Comparison of ENCODE assay signal across 7 cellular contexts in the genomic region with DNA sequence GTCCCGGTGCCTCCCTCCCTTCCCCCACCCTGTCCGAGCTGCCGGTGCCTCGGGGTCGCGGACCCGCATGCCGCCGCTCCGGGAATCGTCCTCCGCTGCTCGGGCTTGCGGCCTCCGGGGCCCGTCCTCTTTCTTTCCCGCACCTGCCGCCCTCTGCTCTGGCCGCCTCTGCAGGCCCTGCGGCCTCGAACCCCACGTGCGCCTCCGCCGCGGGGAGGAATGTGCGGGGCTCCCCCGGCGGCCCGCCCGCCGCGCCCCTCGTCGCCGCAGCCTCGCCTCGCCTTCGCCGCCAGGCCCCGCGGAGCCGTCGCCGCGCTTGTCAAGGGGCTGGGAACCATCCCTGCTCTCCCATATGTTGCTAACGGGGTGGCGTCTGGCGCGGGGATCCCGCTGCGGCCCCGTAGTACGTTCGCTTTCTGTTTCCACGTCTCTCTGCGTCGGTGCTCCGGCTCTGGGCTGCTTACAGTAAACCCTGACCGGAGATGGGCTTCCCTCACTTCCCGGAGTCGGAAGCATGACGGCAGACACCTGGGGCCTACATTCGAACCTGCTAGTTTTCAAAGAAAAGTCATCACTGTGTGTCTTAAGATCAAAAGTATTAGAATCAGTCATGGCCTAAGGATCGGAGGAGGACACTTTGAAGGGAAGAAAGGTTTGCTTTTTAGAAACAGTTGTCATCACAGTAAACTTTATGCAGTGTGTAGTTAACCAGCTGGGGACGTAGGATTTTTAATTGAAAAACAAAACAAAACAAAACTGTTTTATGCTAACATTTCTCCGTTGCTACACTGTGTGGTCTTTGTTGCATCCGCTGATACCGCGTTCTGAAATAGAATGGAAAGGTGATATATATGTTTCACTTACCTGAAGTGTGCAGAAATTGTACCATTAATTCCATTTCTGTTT.
DNase-seq lines count a peak whose midpoint lies in the region; ATAC-seq, FAIRE-seq and TF ChIP-seq lines count a peak whose summit lies in the region.

No MANE protein-coding gene starts in this region.

- in situ Hi-C loops in GM13977 (cut with MboI; ENCODE audit: low pct_unique_long_range_greater_than_20kb, low sequenced_read_pairs, unreplicated experiment): loop anchor here (10.0 kb wide), 1 partner anchor 224 kb away; no protein-coding TSS in a partner anchor

- H3K4me1 ChIP-seq in kidney (ENCODE audit: control insufficient read depth in 1 of 2, insufficient read depth in 1 of 2, low read depth in 1 of 2, low read length in 2 of 2): peaks cover 0 to 4% of the 10 kb centered on the region in 2 donors

- H3K9ac ChIP-seq in kidney (ENCODE audit: low read length in 2 of 2): peak overlapping the region; percentile 79 to 100

- H3K9me3 ChIP-seq in kidney (ENCODE audit: control insufficient read depth in 1 of 2, low read length in 2 of 2): no peaks in the 10 kb centered on the region

- ATAC-seq in HG02610 (IDR thresholded peaks at IDR 0.05; ENCODE audit: unreplicated experiment): peak; percentile 60

- TF ChIP-seq CTCF in GM13977 (IDR thresholded peaks at IDR 0.05; ENCODE audit: extremely low read depth, insufficient read depth, missing control alignments): no peak
- no peak for TF ChIP-seq CTCF in kidney (IDR thresholded peaks at IDR 0.05; ENCODE audit: borderline replicate concordance, extremely low read depth, insufficient read depth)

- peak overlapping the region; percentile 94 for H3K27ac ChIP-seq in caudate nucleus (ENCODE audit: low read depth, low read length)
- H3K27ac ChIP-seq in kidney (ENCODE audit: low read depth in 2 of 2, low read length in 2 of 2): peak overlapping the region; percentile 96 to 98

- no peaks in the 10 kb centered on the region for H3K36me3 ChIP-seq in kidney (ENCODE audit: control insufficient read depth in 1 of 2, insufficient read depth in 2 of 2, low read length in 2 of 2)

- peak overlapping the region; percentile 91 to 99 for H3K4me3 ChIP-seq in kidney (ENCODE audit: low read length in 2 of 2)

- FAIRE-seq in kidney (lab: Jason Lieb, UNC): no peak

- intact Hi-C loops in kidney (cut with DNase I): no loop called here

- peak; percentile 68 for DNase-seq in GM13977 (ENCODE audit: low spot score)
- peak; percentile 71 for DNase-seq in NCI-H1105 treated with DMSO at 0.1 percent for 48 hours (lab: John Stamatoyannopoulos, UW)
- peak; percentile 57 to 64 (median 61) for DNase-seq in activated CD4-positive, CD25-positive, alpha-beta regulatory T cell (lab: John Stamatoyannopoulos, UW)
- DNase-seq in caudate nucleus (lab: John Stamatoyannopoulos, UW): peak in 52 of 61 donors; percentile 9 to 82 (median 52)
- DNase-seq in kidney: peak; percentile 88
- DNase-seq in stimulated activated CD4-positive, alpha-beta T cell treated with anti-CD3 and anti-CD28 coated beads, Interleukin-1b, Interleukin-23, amount 100 ng/mL, for 1 hour (ENCODE audit: low read depth in 2 of 2): peak; percentile 36 to 51

Comparison
In these comparisons a context has a peak if more than half of its experiments do, and no peak if none do; other contexts are left out.
1. Peak in every context shown above with its lines: DNase-seq, ATAC-seq, H3K4me3 ChIP-seq and H3K27ac ChIP-seq.